8 cellular contexts compared by ENCODE assay signal in the genomic region with DNA sequence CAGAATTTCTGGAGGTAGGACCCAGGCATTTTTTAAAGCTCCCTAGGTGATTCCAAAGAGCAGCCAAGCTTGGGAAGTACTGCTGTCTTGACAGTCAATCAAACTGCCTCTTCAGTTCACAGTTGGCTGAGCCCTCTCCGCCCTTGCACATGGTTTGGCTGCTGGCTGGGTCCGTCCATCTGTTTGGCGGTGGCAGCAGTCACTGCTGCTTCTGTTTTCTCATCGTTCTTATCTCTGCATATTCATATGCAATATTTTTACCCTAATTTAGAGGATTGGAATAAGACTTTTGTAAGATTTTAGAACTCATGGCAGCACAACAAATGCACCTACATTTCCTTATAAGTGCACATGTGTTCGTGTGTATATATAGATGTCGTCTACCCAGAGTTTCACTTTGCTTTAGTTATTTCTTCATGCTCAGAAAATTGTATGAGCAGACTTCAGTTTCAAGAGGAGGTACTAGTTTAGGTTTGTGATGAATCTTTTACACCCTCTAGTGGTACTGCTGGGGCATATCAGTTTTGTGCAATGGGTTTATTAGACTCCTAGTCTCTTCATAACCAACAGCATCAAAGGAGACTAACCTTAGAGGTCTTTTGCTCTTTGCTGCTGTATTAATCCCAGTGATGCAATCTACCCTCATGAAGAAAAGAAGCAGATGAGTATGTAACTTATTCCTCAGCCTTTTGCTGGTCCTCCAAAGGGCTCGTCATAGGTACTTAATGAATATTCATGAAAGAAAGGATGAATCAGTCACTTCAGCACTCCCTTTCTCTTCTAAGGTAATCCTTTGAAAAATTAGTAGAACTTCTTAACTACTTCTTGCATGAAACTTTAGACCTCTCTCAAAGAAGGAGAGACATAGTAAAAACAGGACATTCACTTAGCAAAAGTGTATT. TPM values are rescaled to one million over a fixed set of nuclear protein-coding genes. Genes with fewer than 3 reads are reported as not detected.
DNase-seq lines count a peak whose midpoint lies in the region; ATAC-seq and TF ChIP-seq lines count a peak whose summit lies in the region.

No MANE protein-coding gene starts in this region.

- H3K4me1 Mint-ChIP-seq in CD8-positive, alpha-beta memory T cell, result peaks cover 4 to 6% (median 4%) of the 10 kb centered on the region in 3 donors
- peaks cover 21% of the 10 kb centered on the region for H3K4me1 Mint-ChIP-seq in nephron progenitor cell

- intact Hi-C loops in esophagus squamous epithelium (cut with DNase I), result loop anchor here (5.0 kb wide), 1 partner anchor 769 kb away; no protein-coding TSS in a partner anchor
- intact Hi-C loops in lower leg skin (cut with DNase I; ENCODE audit: low total_unique reads), result loop anchor here (5.0 kb wide), 1 partner anchor 769 kb away; no protein-coding TSS in a partner anchor

- no peaks in the 10 kb centered on the region for H3K4me1 ChIP-seq in CD8-positive, alpha-beta memory T cell (ENCODE audit: insufficient read depth, low read length)
- H3K4me1 ChIP-seq in esophagus squamous epithelium, result peaks cover 0 to 6% (median 0%) of the 10 kb centered on the region in 3 donors

- no peaks in the 10 kb centered on the region for H3K27me3 ChIP-seq in CD8-positive, alpha-beta memory T cell (ENCODE audit: insufficient read depth, low read length, poor library complexity, severe bottlenecking)
- peaks cover 0 to 21% (median 0%) of the 10 kb centered on the region in 4 donors for H3K27me3 ChIP-seq in esophagus squamous epithelium

- peak in 2 of 5 donors; percentile 31 to 38 for DNase-seq in CD8-positive, alpha-beta memory T cell
- DNase-seq in NCI-H1694 treated with DMSO at 0.1 percent for 48 hours (lab: John Stamatoyannopoulos, UW) (peak; percentile 95), SW 1271 (lab: John Stamatoyannopoulos, UW) (peak; percentile 22 to 72), esophagus squamous epithelium (lab: John Stamatoyannopoulos, UW) (no peak), nephron progenitor cell (peak; percentile 43), lower leg skin (ENCODE audit: low spot score in 2 of 2) (no peak)

- CTCF ChIA-PET in CD8-positive, alpha-beta memory T cell (lab: Charles Lee), result interaction anchor here (1.4 kb wide), 1 partner anchor 565 kb away, joined by 5 read pairs; no protein-coding TSS in a partner anchor

- no peak overlapping the region for H3K4me3 ChIP-seq in CD8-positive, alpha-beta memory T cell (ENCODE audit: low read length)
- H3K4me3 ChIP-seq in esophagus squamous epithelium, result peak overlapping the region in 2 of 4 donors; percentile 16 to 52
- no peak overlapping the region for H3K4me3 ChIP-seq in lower leg skin (ENCODE audit: low read depth, poor library complexity, severe bottlenecking)

- POLR2A ChIA-PET in CD8-positive, alpha-beta memory T cell (lab: Charles Lee), result no interaction called here

- H3K9me3 Mint-ChIP-seq in CD8-positive, alpha-beta memory T cell, result no peaks in the 10 kb centered on the region
- no peaks in the 10 kb centered on the region for H3K9me3 Mint-ChIP-seq in nephron progenitor cell

- peak overlapping the region in 4 of 7 donors; percentile 35 to 61 (median 56) for H3K4me3 Mint-ChIP-seq in CD8-positive, alpha-beta memory T cell
- H3K4me3 Mint-ChIP-seq in nephron progenitor cell, result peak overlapping the region; percentile 2

- H3K27ac ChIP-seq in CD8-positive, alpha-beta memory T cell (ENCODE audit: low read depth, low read length), result no peak overlapping the region
- no peak overlapping the region for H3K27ac ChIP-seq in esophagus squamous epithelium

- no peaks in the 10 kb centered on the region for H3K36me3 Mint-ChIP-seq in CD8-positive, alpha-beta memory T cell
- no peaks in the 10 kb centered on the region for H3K36me3 Mint-ChIP-seq in nephron progenitor cell (ENCODE audit: low read depth)

- ATAC-seq in GM18858 (IDR thresholded peaks at IDR 0.05; ENCODE audit: unreplicated experiment) (peak; percentile 88), HG02973 (IDR thresholded peaks at IDR 0.05; ENCODE audit: unreplicated experiment) (peak; percentile 71)

- TF ChIP-seq CTCF in esophagus squamous epithelium (IDR thresholded peaks at IDR 0.05) (peak; percentile 70 to 88 (median 76)), nephron progenitor cell (IDR thresholded peaks at IDR 0.05) (peak; percentile 85), lower leg skin (IDR thresholded peaks at IDR 0.05) (peak in 1 of 3 donors; percentile 33)

- H3K27ac Mint-ChIP-seq in CD8-positive, alpha-beta memory T cell, result peak overlapping the region in 2 of 8 donors; percentile 4 to 14
- H3K27ac Mint-ChIP-seq in nephron progenitor cell, result peak overlapping the region; percentile 9

- TF ChIP-seq POLR2A in esophagus squamous epithelium (IDR thresholded peaks at IDR 0.05) (no peak), lower leg skin (IDR thresholded peaks at IDR 0.05) (no peak)

- H3K27me3 Mint-ChIP-seq in CD8-positive, alpha-beta memory T cell, result peaks cover 0 to 3% of the 10 kb centered on the region in 2 donors
- H3K27me3 Mint-ChIP-seq in nephron progenitor cell (ENCODE audit: low read depth, poor library complexity), result no peaks in the 10 kb centered on the region

- H3K36me3 ChIP-seq in CD8-positive, alpha-beta memory T cell (ENCODE audit: insufficient read depth, low read length), result no peaks in the 10 kb centered on the region
- H3K36me3 ChIP-seq in esophagus squamous epithelium, result no peaks in the 10 kb centered on the region

- no peaks in the 10 kb centered on the region for H3K9me3 ChIP-seq in CD8-positive, alpha-beta memory T cell (ENCODE audit: low read length)
- H3K9me3 ChIP-seq in esophagus squamous epithelium, result no peaks in the 10 kb centered on the region

- WGBS in esophagus squamous epithelium, 2 donors, result 17 to 21% methylated on average over 7 of the region's 7 CpGs
- 10 to 13% methylated on average over 7 of the region's 7 CpGs for WGBS in lower leg skin, 2 donors

RNA-seq across cellular contexts. Expression of a gene that starts 44.3 kb away (rescaled TPM):
- total RNA-seq in CD8-positive, alpha-beta memory T cell, result under 1 TPM in 1 of 2 experiments, not detected in 1; 0.37 TPM
- polyA plus RNA-seq in CD8-positive, alpha-beta memory T cell, result not detected
- not detected for total RNA-seq in esophagus squamous epithelium
- not detected for total RNA-seq in lower leg skin

Comparison
In these comparisons a context has a peak if more than half of its experiments do, and no peak if none do; other contexts are left out.
1. DNase-seq: peak in NCI-H1694 treated with DMSO at 0.1 percent for 48 hours (single experiment), SW 1271 (2 of 2) and nephron progenitor cell (single experiment); none in esophagus squamous epithelium (single experiment) and lower leg skin (0 of 2).